8 cellular contexts compared by ENCODE assay signal in the genomic region with DNA sequence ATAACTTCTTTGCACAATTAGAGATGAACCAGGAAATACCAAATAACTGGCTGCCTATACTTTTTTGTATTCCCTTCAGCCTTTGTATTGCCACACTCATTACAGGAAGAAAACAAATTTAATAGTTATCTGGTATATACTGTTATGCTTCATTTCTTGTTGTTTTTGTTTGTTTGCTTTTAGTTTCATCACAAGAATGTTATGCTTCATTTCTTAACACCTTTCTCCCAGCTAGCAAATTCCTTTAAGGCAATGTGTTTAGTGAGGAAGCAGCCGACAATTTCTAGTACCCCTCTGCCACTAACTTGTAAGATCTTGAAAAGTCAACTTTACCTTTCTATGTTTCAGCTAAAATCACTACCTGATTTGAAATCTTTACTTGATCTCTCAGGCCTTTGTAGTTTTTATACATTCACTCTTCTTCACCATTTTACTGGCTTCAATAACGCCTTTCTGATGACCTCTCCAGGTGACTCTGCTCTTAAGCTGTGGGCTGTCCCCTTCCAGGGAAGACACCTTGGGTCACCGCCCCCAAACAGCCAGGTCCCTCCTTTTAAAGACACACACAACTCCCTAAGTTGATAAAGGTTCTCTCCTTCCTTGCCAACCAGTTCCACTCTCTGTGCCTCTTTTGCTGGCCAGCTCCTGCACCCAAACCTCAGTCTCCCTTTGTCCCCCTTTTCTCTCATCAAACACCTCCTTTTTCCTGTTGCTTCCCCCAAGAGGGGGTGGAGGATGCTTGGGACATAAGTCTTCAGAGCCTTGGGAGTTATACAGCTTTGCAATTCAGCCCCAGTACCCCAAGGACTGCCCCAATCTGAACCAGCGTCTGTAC. TPM values are rescaled to one million over a fixed set of nuclear protein-coding genes. Genes with fewer than 3 reads are reported as not detected.
DNase-seq lines count a peak whose midpoint lies in the region; ATAC-seq, FAIRE-seq and TF ChIP-seq lines count a peak whose summit lies in the region.

No MANE protein-coding gene starts in this region.

- no peak for FAIRE-seq in kidney (lab: Jason Lieb, UNC)

- peaks cover 5 to 9% of the 10 kb centered on the region in 2 donors for H3K4me1 ChIP-seq in kidney (ENCODE audit: control insufficient read depth in 1 of 2, insufficient read depth in 1 of 2, low read depth in 1 of 2, low read length in 2 of 2)

- H3K9me3 ChIP-seq in WERI-Rb-1 (ENCODE audit: severe bottlenecking) (no peaks in the 10 kb centered on the region), kidney (ENCODE audit: control insufficient read depth in 1 of 2, low read length in 2 of 2) (no peaks in the 10 kb centered on the region)

- H3K27me3 ChIP-seq in WERI-Rb-1 (ENCODE audit: insufficient read depth, low read depth, severe bottlenecking), result no peaks in the 10 kb centered on the region

- ATAC-seq in HG02970 (IDR thresholded peaks at IDR 0.05; ENCODE audit: low FRiP score, unreplicated experiment), result peak; percentile 30
- ATAC-seq in GM19023 (IDR thresholded peaks at IDR 0.05; ENCODE audit: unreplicated experiment), result no peak

- peak overlapping the region; percentile 93 to 94 for H3K9ac ChIP-seq in kidney (ENCODE audit: low read length in 2 of 2)

- DNase-seq in GM03348 (ENCODE audit: low spot score), result peak; percentile 66
- peak; percentile 54 for DNase-seq in NCI-H2107 treated with DMSO at 0.1 percent for 48 hours (lab: John Stamatoyannopoulos, UW; ENCODE audit: unreplicated experiment)
- peak; percentile 86 for DNase-seq in WERI-Rb-1
- peak in 33 of 61 donors; percentile 2 to 60 (median 29) for DNase-seq in caudate nucleus (lab: John Stamatoyannopoulos, UW)
- peak; percentile 77 for DNase-seq in kidney
- peak; percentile 58 to 62 for DNase-seq in stimulated activated CD4-positive, alpha-beta T cell treated with anti-CD3 and anti-CD28 coated beads, Interleukin-1b, Interleukin-23, amount 100 ng/mL, for 4 hours (ENCODE audit: low read depth in 2 of 2)

- H3K27ac ChIP-seq in WERI-Rb-1, result peak overlapping the region; percentile 84
- H3K27ac ChIP-seq in caudate nucleus (ENCODE audit: low read depth, low read length), result peak overlapping the region; percentile 88
- peak overlapping the region; percentile 81 to 87 for H3K27ac ChIP-seq in kidney (ENCODE audit: low read depth in 2 of 2, low read length in 2 of 2)

- H3K36me3 ChIP-seq in WERI-Rb-1 (peaks cover 2% of the 10 kb centered on the region), kidney (ENCODE audit: control insufficient read depth in 1 of 2, insufficient read depth in 2 of 2, low read length in 2 of 2) (peaks cover 0 to 5% of the 10 kb centered on the region in 2 donors)

- intact Hi-C loops in kidney (cut with DNase I), result no loop called here

- H3K4me3 ChIP-seq in WERI-Rb-1 (ENCODE audit: low read depth, low read length) (peak overlapping the region; percentile 96), kidney (ENCODE audit: low read length in 2 of 2) (peak overlapping the region; percentile 97)

- TF ChIP-seq CTCF in WERI-Rb-1 (IDR thresholded peaks at IDR 0.05; ENCODE audit: low read depth, low read length) (no peak), kidney (IDR thresholded peaks at IDR 0.05; ENCODE audit: borderline replicate concordance, extremely low read depth, insufficient read depth) (no peak)

RNA-seq across cellular contexts. Expression of a gene that starts 1.2 kb away (rescaled TPM):
- 28.1 TPM for total RNA-seq in kidney
- 30.8 TPM for polyA plus RNA-seq in kidney (ENCODE audit: insufficient read depth, low read depth, low replicate concordance)

RNA-seq across cellular contexts. Expression of a gene that starts 48.4 kb away (rescaled TPM):
- 27.0 TPM for total RNA-seq in kidney
- polyA plus RNA-seq in kidney (ENCODE audit: insufficient read depth, low read depth, low replicate concordance), result 24.3 TPM

RNA-seq across cellular contexts. Expression of a gene that starts 52.2 kb away (rescaled TPM):
- 53.1 TPM for total RNA-seq in kidney
- 98.9 TPM for polyA plus RNA-seq in kidney (ENCODE audit: insufficient read depth, low read depth, low replicate concordance)

Comparison
In these comparisons a context has a peak if more than half of its experiments do, and no peak if none do; other contexts are left out.
1. DNase-seq: peak in every context shown above with its lines; median percentile 86 in WERI-Rb-1; 77 in kidney; 66 in GM03348; 60 in stimulated activated CD4-positive, alpha-beta T cell treated with anti-CD3 and anti-CD28 coated beads, Interleukin-1b, Interleukin-23, amount 100 ng/mL, for 4 hours; 54 in NCI-H2107 treated with DMSO at 0.1 percent for 48 hours; 29 in caudate nucleus.